16 cellular contexts compared by ENCODE assay signal in the genomic region with DNA sequence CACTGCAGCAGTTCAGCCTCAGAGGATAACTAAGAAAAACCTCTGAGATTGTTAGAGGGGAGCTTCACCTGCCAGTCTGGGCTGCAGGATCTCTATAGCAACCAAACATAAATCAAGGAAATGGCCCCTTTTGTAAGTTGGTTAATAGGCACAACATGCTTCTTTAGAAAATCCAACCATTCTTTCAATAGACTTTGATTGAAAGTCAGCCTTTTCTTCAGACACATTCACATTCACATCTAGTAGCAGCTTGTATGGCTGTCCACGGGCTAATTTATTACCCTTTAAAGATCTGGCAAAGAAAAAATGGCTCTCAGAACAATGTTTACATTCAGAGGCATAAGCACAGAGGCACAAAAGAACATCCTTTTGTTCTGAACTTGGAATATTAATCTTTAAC.
A peak's percentile ranks its signal among the peaks of the same experiment; 100 is the strongest.
DNase-seq lines count a peak whose midpoint lies in the region; ATAC-seq and TF ChIP-seq lines count a peak whose summit lies in the region.
"Had no signal": no experiment of that assay in that cellular context is flagged by ENCODE, and none has a peak within 500 bp of the region (broad histone marks: within the 10 kb centered on the region; RNA-seq: fewer than 3 reads in every experiment).

No MANE protein-coding gene starts in this region.

- DNase-seq in DND-41 (peak; percentile 26), NCI-H1417 treated with DMSO at 0.1 percent for 48 hours (lab: John Stamatoyannopoulos, UW) (peak; percentile 35), esophagus muscularis mucosa (ENCODE audit: extremely low spot score) (peak; percentile 7), neuronal stem cell (ENCODE audit: low spot score) (peak; percentile 41), CD1c-positive myeloid dendritic cell (ENCODE audit: extremely low spot score) (no peak), adrenal gland (no peak), SHP77 (lab: John Stamatoyannopoulos, UW) (no peak)
- DNase-seq: activated CD4-positive, alpha-beta T cell treated with anti-CD3 and anti-CD28 coated beads, Interleukin-2, amount 10 ng/mL, durations not matched to agents 24 days and 14 days; erythroblast; NCI-H1048; NCI-H345; occipital lobe; right cardiac atrium; SW 1271 had no signal

- H3K27ac ChIP-seq in DND-41 (ENCODE audit: low read length): no peak overlapping the region
- peak overlapping the region in 1 of 4 donors; percentile 15 for H3K27ac ChIP-seq in esophagus muscularis mucosa (replicated peaks in 1 of 4)
- no peak overlapping the region for H3K27ac ChIP-seq in neuronal stem cell (replicated peaks; ENCODE audit: low read length)
- no peak overlapping the region for H3K27ac ChIP-seq in adrenal gland
- H3K27ac ChIP-seq: thoracic aorta had no signal

- ATAC-seq in DND-41 (ENCODE audit: insufficient read depth, low read depth): peak; percentile 48; the same call in 1 of the 3 replicates
- ATAC-seq: right cardiac atrium; stimulated activated memory B cell treated with anti-CD40 and anti-IgM and Interleukin-4, amounts not matched to agents 10 μg/mL and 1 μg/mL and 100 μg/mL, for 72 hours had no signal

- WGBS in esophagus muscularis mucosa: 17% methylated on average over 1 of the region's 1 CpG
- WGBS in neuronal stem cell (ENCODE audit: extremely low coverage in 2 of 2, insufficient read length in 2 of 2, insufficient replicate concordance in 1 of 2), 2 donors: no CpG with 5 or more reads among the region's 1 CpG
- 20 to 44% (median 32%) methylated on average over 1 of the region's 1 CpG for WGBS in adrenal gland, 4 donors

- H2AK5ac ChIP-seq in neuronal stem cell (ENCODE audit: low read depth, low read length): no peak overlapping the region

- peaks cover 45% of the 10 kb centered on the region for H3K4me1 ChIP-seq in DND-41 (ENCODE audit: insufficient read depth, low read length)
- H3K4me1 ChIP-seq in esophagus muscularis mucosa: peaks cover 0 to 48% (median 44%) of the 10 kb centered on the region in 4 donors
- H3K4me1 ChIP-seq in neuronal stem cell (ENCODE audit: control insufficient read depth in 2 of 2, insufficient read depth in 1 of 2, low read depth in 1 of 2, low read length in 2 of 2): peaks cover 35 to 48% of the 10 kb centered on the region in 2 donors
- H3K4me1 ChIP-seq in adrenal gland (replicated peaks in 1 of 2): no peaks in the 10 kb centered on the region

- no peak overlapping the region for H3K4me3 ChIP-seq in DND-41 (ENCODE audit: low read depth in 1 of 2, low read length in 2 of 2)
- no peak overlapping the region for H3K4me3 ChIP-seq in esophagus muscularis mucosa
- H3K4me3 ChIP-seq in neuronal stem cell (ENCODE audit: low read length in 2 of 2): no peak overlapping the region
- H3K4me3 ChIP-seq in adrenal gland: no peak overlapping the region
- H3K4me3 ChIP-seq: thoracic aorta had no signal

- TF ChIP-seq EP300 in esophagus muscularis mucosa (IDR thresholded peaks at IDR 0.05): no peak

- no peaks in the 10 kb centered on the region for H3K79me2 ChIP-seq in DND-41 (ENCODE audit: insufficient read depth, low read length)

- H3K9ac ChIP-seq in DND-41 (ENCODE audit: low read depth, low read length) (no peak overlapping the region), neuronal stem cell (ENCODE audit: low read depth, low read length, poor library complexity) (no peak overlapping the region)

- H3K4me2 ChIP-seq in DND-41 (ENCODE audit: insufficient read depth, low read length) (no peak overlapping the region), neuronal stem cell (ENCODE audit: insufficient read depth, low read length, poor library complexity, severe bottlenecking) (no peak overlapping the region)

- no peak overlapping the region for H3K23ac ChIP-seq in neuronal stem cell (ENCODE audit: low read depth, low read length, poor library complexity)

- no peak overlapping the region for H2BK15ac ChIP-seq in neuronal stem cell (ENCODE audit: low read length)

- no peak overlapping the region for H2BK5ac ChIP-seq in neuronal stem cell (ENCODE audit: low read length)

- H4K8ac ChIP-seq in neuronal stem cell (ENCODE audit: low read depth, low read length): no peak overlapping the region

- TF ChIP-seq CTCF in DND-41 (IDR thresholded peaks at IDR 0.05; ENCODE audit: borderline replicate concordance, extremely low read depth, low read length, poor library complexity, severe bottlenecking) (no peak), esophagus muscularis mucosa (IDR thresholded peaks at IDR 0.05) (no peak), adrenal gland (IDR thresholded peaks at IDR 0.05) (no peak)

- no peaks in the 10 kb centered on the region for H4K20me1 ChIP-seq in DND-41 (ENCODE audit: insufficient read depth, low read length)

- no peaks in the 10 kb centered on the region for H3K27me3 ChIP-seq in DND-41 (ENCODE audit: insufficient read depth, low read length, poor library complexity)
- no peaks in the 10 kb centered on the region for H3K27me3 ChIP-seq in esophagus muscularis mucosa
- no peaks in the 10 kb centered on the region for H3K27me3 ChIP-seq in neuronal stem cell (ENCODE audit: control insufficient read depth in 3 of 3, insufficient read depth in 3 of 3, low read depth in 1 of 3, low read length in 3 of 3)
- no peaks in the 10 kb centered on the region for H3K27me3 ChIP-seq in adrenal gland

- H3K18ac ChIP-seq in neuronal stem cell (ENCODE audit: low read length): no peak overlapping the region

- H3K4ac ChIP-seq in neuronal stem cell (ENCODE audit: low read length): no peak overlapping the region

- no peak overlapping the region for H2AFZ ChIP-seq in DND-41 (ENCODE audit: low read depth, low read length)
- no peak overlapping the region for H2AFZ ChIP-seq in neuronal stem cell (ENCODE audit: low read length)

- H3K14ac ChIP-seq in neuronal stem cell (ENCODE audit: low read length): no peak overlapping the region

- no peak overlapping the region for H2BK120ac ChIP-seq in neuronal stem cell (ENCODE audit: low read depth, low read length)

- H2BK12ac ChIP-seq in neuronal stem cell (ENCODE audit: low read length): no peak overlapping the region

- TF ChIP-seq POLR2A in esophagus muscularis mucosa (IDR thresholded peaks at IDR 0.05; ENCODE audit: low read depth) (no peak), adrenal gland (IDR thresholded peaks at IDR 0.05) (no peak)

- no peaks in the 10 kb centered on the region for H3K79me1 ChIP-seq in neuronal stem cell (ENCODE audit: low read depth, low read length)

- H3K9me3 ChIP-seq in DND-41 (ENCODE audit: insufficient read depth, low read length, severe bottlenecking) (no peaks in the 10 kb centered on the region), esophagus muscularis mucosa (no peaks in the 10 kb centered on the region), neuronal stem cell (replicated peaks in 1 of 2; ENCODE audit: control insufficient read depth in 2 of 2, insufficient read depth in 1 of 2, low read depth in 1 of 2, low read length in 2 of 2) (no peaks in the 10 kb centered on the region), adrenal gland (replicated peaks in 1 of 3) (no peaks in the 10 kb centered on the region)
- H3K9me3 ChIP-seq: thoracic aorta had no signal

- intact Hi-C loops in esophagus muscularis mucosa (cut with DNase I): no loop called here
- intact Hi-C loops in adrenal gland (cut with DNase I): no loop called here

- no peaks in the 10 kb centered on the region for H3K36me3 ChIP-seq in DND-41 (ENCODE audit: insufficient read depth, low read length)
- H3K36me3 ChIP-seq in esophagus muscularis mucosa: no peaks in the 10 kb centered on the region
- H3K36me3 ChIP-seq in neuronal stem cell (replicated peaks in 1 of 2; ENCODE audit: control insufficient read depth in 2 of 2, insufficient read depth in 2 of 2, low read length in 2 of 2): no peaks in the 10 kb centered on the region
- H3K36me3 ChIP-seq in adrenal gland (replicated peaks in 1 of 2): no peaks in the 10 kb centered on the region
- H3K36me3 ChIP-seq: thoracic aorta had no signal

- H4K91ac ChIP-seq in neuronal stem cell (ENCODE audit: low read depth, low read length, poor library complexity): no peak overlapping the region

Comparison
In these comparisons a context has a peak if more than half of its experiments do, and no peak if none do; other contexts are left out.
1. DNase-seq: peak in DND-41 (single experiment), NCI-H1417 treated with DMSO at 0.1 percent for 48 hours (single experiment), esophagus muscularis mucosa (single experiment) and neuronal stem cell (single experiment); none in CD1c-positive myeloid dendritic cell (single experiment), adrenal gland (0 of 7) and SHP77 (0 of 2).